In genomic region chr6:117265425-117266266, GRCh38 we compare ENCODE assay signal across 10 cellular contexts. TPM values are rescaled to one million over a fixed set of nuclear protein-coding genes. Genes with fewer than 3 reads are reported as not detected.
DNase-seq lines count a peak whose midpoint lies in the region; ATAC-seq and TF ChIP-seq lines count a peak whose summit lies in the region.
"Had no signal": no experiment of that assay in that cellular context is flagged by ENCODE, and none has a peak within 500 bp of the region (broad histone marks: within the 10 kb centered on the region; RNA-seq: fewer than 3 reads in every experiment).

Gene VGLL2 (plus strand): TSS chr6:117265558. CDS start chr6:117265764, 206 bp downstream.

- peak within 1 kb of the TSS; percentile 58 for H3K4me3 ChIP-seq in WERI-Rb-1 (ENCODE audit: low read depth, low read length)
- H3K4me3 ChIP-seq: BLaER1 treated with 17β-estradiol and CSF1 and Interleukin-3, amounts not matched to agents 10 nM and 100 nM had no signal

- H3K9me3 ChIP-seq in WERI-Rb-1 (ENCODE audit: severe bottlenecking): no peaks in the 10 kb centered on the region

- peak; percentile 8 to 83 (median 81) for DNase-seq in NCI-H1417 (lab: John Stamatoyannopoulos, UW)
- DNase-seq in NCI-H1417 treated with DMSO at 0.1 percent for 48 hours (lab: John Stamatoyannopoulos, UW): no peak
- DNase-seq in WERI-Rb-1: peak; percentile 73
- DNase-seq in glomerular visceral epithelial cell (ENCODE audit: extremely low spot score): peak; percentile 51
- DNase-seq in omental fat pad (ENCODE audit: low spot score): no peak
- no peak for DNase-seq in OCI-M2 (lab: John Stamatoyannopoulos, UW; ENCODE audit: unreplicated experiment)

- peak; percentile 22; the same call in 1 of the 2 replicates for TF ChIP-seq CTCF in WERI-Rb-1 (IDR thresholded peaks at IDR 0.05; ENCODE audit: low read depth, low read length)
- no peak for TF ChIP-seq CTCF in omental fat pad (IDR thresholded peaks at IDR 0.05)

- H3K27ac ChIP-seq in WERI-Rb-1: no peak within 1 kb of the TSS
- H3K27ac ChIP-seq: BLaER1 treated with 17β-estradiol and CSF1 and Interleukin-3, amounts not matched to agents 10 nM and 100 nM had no signal

- no peaks in the 10 kb centered on the region for H3K36me3 ChIP-seq in WERI-Rb-1
- H3K36me3 ChIP-seq: BLaER1 treated with 17β-estradiol and CSF1 and Interleukin-3, amounts not matched to agents 10 nM and 100 nM had no signal

- ATAC-seq in HG03342 (IDR thresholded peaks at IDR 0.05; ENCODE audit: unreplicated experiment) (peak; percentile 30), omental fat pad (ENCODE audit: low FRiP score) (peak; percentile 81), GM19035 (IDR thresholded peaks at IDR 0.05; ENCODE audit: unreplicated experiment) (no peak)

- H3K27me3 ChIP-seq in WERI-Rb-1 (ENCODE audit: insufficient read depth, low read depth, severe bottlenecking): peaks cover 79% of the 10 kb centered on the region

RNA-seq across cellular contexts. Expression of gene VGLL2, which starts in this region (rescaled TPM):
- not detected for total RNA-seq in omental fat pad
- total RNA-seq: activated CD8-positive, alpha-beta memory T cell treated with anti-CD3 and anti-CD28 coated beads for 36 hours had no signal

Comparison
In these comparisons a context has a peak if more than half of its experiments do, and no peak if none do; other contexts are left out.
1. DNase-seq: peak in NCI-H1417 (3 of 3), WERI-Rb-1 (single experiment) and glomerular visceral epithelial cell (single experiment); none in NCI-H1417 treated with DMSO at 0.1 percent for 48 hours (single experiment), omental fat pad (single experiment) and OCI-M2 (single experiment).
2. Peak in ATAC-seq in omental fat pad; RNA of the gene not detected or under 1 TPM.